1 cellular context compared by ENCODE assay signal in genomic region chr2:98269274-98269673, GRCh38.
TF ChIP-seq lines count a peak whose summit lies in the region.

No MANE protein-coding gene starts in this region.

TF ChIP-seq in HepG2, 621 proteins besides CTCF, POLR2A, EP300 and RAD21 (continued from another document):
- TF ChIP-seq ZSCAN25 (CRISPR knock-in tag; IDR thresholded peaks at IDR 0.05) (no peak), KLF16 (CRISPR knock-in tag; IDR thresholded peaks at IDR 0.05) (0 out of 4 replicates have a peak, but pooled peaks of 1 of the 2 experiments have one; percentile 28), ZNF264 (CRISPR knock-in tag; IDR thresholded peaks at IDR 0.05) (no peak), ZNF737 (CRISPR knock-in tag; IDR thresholded peaks at IDR 0.05; ENCODE audit: borderline replicate concordance) (no peak), MBD4 (IDR thresholded peaks at IDR 0.05; ENCODE audit: borderline replicate concordance, low read length) (no peak)
